In the genomic region with DNA sequence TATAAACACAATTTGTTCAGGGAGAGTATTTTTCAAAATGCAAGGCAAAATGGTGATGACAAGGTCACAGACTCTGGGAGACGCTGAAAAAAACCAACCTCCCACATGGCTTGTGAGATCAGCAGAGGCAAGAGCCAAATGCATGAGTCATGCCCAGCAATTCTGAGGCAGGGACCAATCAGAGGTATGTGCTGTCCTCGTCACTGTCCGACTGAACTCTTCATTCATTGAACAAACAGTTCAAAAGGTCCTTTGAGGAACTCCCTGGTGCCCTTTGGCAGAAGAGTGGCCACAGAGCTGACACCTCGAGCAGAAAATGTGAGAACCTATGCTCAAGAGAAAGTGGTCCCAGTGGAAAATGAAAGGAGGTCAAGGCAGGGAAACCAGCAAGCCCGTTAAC, we compare ENCODE assay signal across 8 cellular contexts. TPM values are rescaled to one million over a fixed set of nuclear protein-coding genes. Genes with fewer than 3 reads are reported as not detected.
DNase-seq lines count a peak whose midpoint lies in the region; ATAC-seq and TF ChIP-seq lines count a peak whose summit lies in the region.

No MANE protein-coding gene starts in this region.

- DNase-seq in NCI-H446 (lab: John Stamatoyannopoulos, UW): peak; percentile 33 to 85
- peak; percentile 82 for DNase-seq in dedifferentiated amniotic fluid mesenchymal stem cell (ENCODE audit: extremely low spot score)
- DNase-seq in lower lobe of right lung: no peak
- DNase-seq in ureter (ENCODE audit: low spot score): peak; percentile 64
- DNase-seq in NCI-H69 (lab: John Stamatoyannopoulos, UW): no peak
- DNase-seq in stimulated activated CD4-positive, alpha-beta T cell treated with anti-CD3 and anti-CD28 coated beads, Interleukin-4, amount 100 ng/mL, for 1 hour: no peak
- no peak for DNase-seq in stimulated activated CD4-positive, alpha-beta T cell treated with anti-CD3 and anti-CD28 coated beads, Interleukin-12 subunit alpha, Interleukin-12 subunit beta, amount 100 ng/mL, for 4 hours

- H3K4me1 ChIP-seq in lower lobe of right lung: no peaks in the 10 kb centered on the region

- no peak for TF ChIP-seq CTCF in lower lobe of right lung (IDR thresholded peaks at IDR 0.05)

- H3K27ac ChIP-seq in lower lobe of right lung: no peak overlapping the region

- no peaks in the 10 kb centered on the region for H3K36me3 ChIP-seq in lower lobe of right lung

- ATAC-seq in lower lobe of right lung (peak; percentile 74 to 77), HG03460 (IDR thresholded peaks at IDR 0.05; ENCODE audit: unreplicated experiment) (no peak)

- H3K27me3 ChIP-seq in lower lobe of right lung (ENCODE audit: low read depth): no peaks in the 10 kb centered on the region

- no peak overlapping the region for H3K4me3 ChIP-seq in lower lobe of right lung

- intact Hi-C loops in lower lobe of right lung (cut with DNase I): no loop called here

- no peaks in the 10 kb centered on the region for H3K9me3 ChIP-seq in lower lobe of right lung

RNA-seq across cellular contexts. Expression of a gene that starts 51.0 kb away (rescaled TPM):
- total RNA-seq in lower lobe of right lung (94.1 TPM), ureter (98.3 TPM)

Comparison
In these comparisons a context has a peak if more than half of its experiments do, and no peak if none do; other contexts are left out.
1. DNase-seq: peak in NCI-H446 (2 of 2), dedifferentiated amniotic fluid mesenchymal stem cell (single experiment) and ureter (single experiment); none in lower lobe of right lung (single experiment), NCI-H69 (single experiment), stimulated activated CD4-positive, alpha-beta T cell treated with anti-CD3 and anti-CD28 coated beads, Interleukin-4, amount 100 ng/mL, for 1 hour (single experiment) and stimulated activated CD4-positive, alpha-beta T cell treated with anti-CD3 and anti-CD28 coated beads, Interleukin-12 subunit alpha, Interleukin-12 subunit beta, amount 100 ng/mL, for 4 hours (single experiment).